ENCODE assay signal across 26 cellular contexts in the genomic region with DNA sequence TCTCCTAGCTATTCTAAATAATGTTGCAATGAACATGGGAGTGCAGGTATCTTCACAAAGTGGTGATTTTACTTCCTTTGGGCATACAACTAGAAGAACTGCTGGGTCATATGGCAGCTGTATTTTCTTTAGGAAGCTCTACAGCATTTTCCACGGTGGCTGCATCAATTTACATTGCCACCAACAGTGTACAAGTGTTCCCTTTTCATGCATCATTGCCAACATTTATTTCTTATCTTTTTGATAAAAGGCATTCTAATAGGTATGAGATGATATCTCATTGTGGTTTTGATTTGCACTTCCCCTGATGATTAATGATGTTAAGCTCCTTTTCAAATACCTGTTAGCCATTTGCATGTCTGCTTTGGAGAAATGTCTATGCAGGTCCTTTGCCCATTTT. TPM values are rescaled to one million over a fixed set of nuclear protein-coding genes. Genes with fewer than 3 reads are reported as not detected.
DNase-seq lines count a peak whose midpoint lies in the region; ATAC-seq, FAIRE-seq and TF ChIP-seq lines count a peak whose summit lies in the region.
"Had no signal": no experiment of that assay in that cellular context is flagged by ENCODE, and none has a peak within 500 bp of the region (broad histone marks: within the 10 kb centered on the region; RNA-seq: fewer than 3 reads in every experiment).

No MANE protein-coding gene starts in this region.

- TF ChIP-seq CTCF in D721Med (IDR thresholded peaks at IDR 0.05; ENCODE audit: insufficient read depth, missing control alignments) (no peak), HEK293 (tag by site-specific recombination; IDR thresholded peaks at IDR 0.05) (no peak), GM10266 (IDR thresholded peaks at IDR 0.05; ENCODE audit: control insufficient read depth, insufficient read depth, low read depth, missing control alignments) (no peak)

- FAIRE-seq in D721Med (lab: Jason Lieb, UNC) = peak; percentile 76
- FAIRE-seq: G401.6, GM12878, H1, HTR-8/SVneo had no signal

- no peak overlapping the region for H3K27ac ChIP-seq in HEK293 (ENCODE audit: extremely low read depth, low read depth, low read length)

- intact Hi-C loops in Right ventricle myocardium inferior (cut with DNase I) = no loop called here

- H3K4me1 ChIP-seq in HEK293 (ENCODE audit: control insufficient read depth, insufficient read depth, low read length) = peaks cover 12% of the 10 kb centered on the region
- H3K4me1 ChIP-seq: BE2C had no signal

- DNase-seq in D721Med (ENCODE audit: insufficient read length, low spot score) (no peak), NCI-H345 treated with DMSO at 0.1 percent for 48 hours (lab: John Stamatoyannopoulos, UW; ENCODE audit: unreplicated experiment) (peak; percentile 5), GM10266 (ENCODE audit: extremely low spot score) (no peak), Right ventricle myocardium inferior (ENCODE audit: missing footprints) (no peak), HK-2 (ENCODE audit: unreplicated experiment) (no peak)
- DNase-seq: ACHN; BE2C; CD8-positive, alpha-beta memory T cell; HCEC 1CT; IMR-90; KG1; MM.1S; NCI-H1048; NCI-H187; NCI-H2081 treated with DMSO at 0.1 percent for 48 hours; NCI-H446 treated with DMSO at 0.1 percent for 48 hours; NCI-H526; RPMI8226; SHP77; T1000 had no signal

- H3K9me3 ChIP-seq in HEK293 (ENCODE audit: control insufficient read depth, insufficient read depth, low read depth, low read length) = no peaks in the 10 kb centered on the region
- H3K9me3 ChIP-seq: BE2C had no signal

- POLR2A ChIA-PET in HEK293 (lab: Yijun Ruan, JAX) = no interaction called here

- H3K4me3 ChIP-seq in HEK293 (ENCODE audit: low read depth, low read length) = no peak overlapping the region
- H3K4me3 ChIP-seq: GM12878 had no signal

- CTCF ChIA-PET in HEK293 (lab: Yijun Ruan, JAX) = interaction anchor here (0.7 kb wide), 2 partner anchors 31 to 103 kb away, joined by 4 read pairs; no protein-coding TSS in a partner anchor

- peaks cover 12% of the 10 kb centered on the region in 2 experiments; a peak in 2 of 3 replicates for H3K36me3 ChIP-seq in HEK293 (ENCODE audit: control insufficient read depth in 2 of 2, insufficient read depth in 1 of 2, low read length in 2 of 2)
- H3K36me3 ChIP-seq: BE2C had no signal

- ATAC-seq in Right ventricle myocardium inferior (no peak), HG03469 (IDR thresholded peaks at IDR 0.05; ENCODE audit: unreplicated experiment) (no peak)
- ATAC-seq: GM12878 had no signal

TF ChIP-seq in HEK293, 187 proteins besides CTCF, POLR2A, EP300 and RAD21:
- no peak for TF ChIP-seq ZNF2 (tag by site-specific recombination; IDR thresholded peaks at IDR 0.05)
- no peak for TF ChIP-seq ZIC2 (tag by site-specific recombination; IDR thresholded peaks at IDR 0.05)
- TF ChIP-seq ZNF18 (tag by site-specific recombination; IDR thresholded peaks at IDR 0.05) = no peak
- TF ChIP-seq, protein P1, sequence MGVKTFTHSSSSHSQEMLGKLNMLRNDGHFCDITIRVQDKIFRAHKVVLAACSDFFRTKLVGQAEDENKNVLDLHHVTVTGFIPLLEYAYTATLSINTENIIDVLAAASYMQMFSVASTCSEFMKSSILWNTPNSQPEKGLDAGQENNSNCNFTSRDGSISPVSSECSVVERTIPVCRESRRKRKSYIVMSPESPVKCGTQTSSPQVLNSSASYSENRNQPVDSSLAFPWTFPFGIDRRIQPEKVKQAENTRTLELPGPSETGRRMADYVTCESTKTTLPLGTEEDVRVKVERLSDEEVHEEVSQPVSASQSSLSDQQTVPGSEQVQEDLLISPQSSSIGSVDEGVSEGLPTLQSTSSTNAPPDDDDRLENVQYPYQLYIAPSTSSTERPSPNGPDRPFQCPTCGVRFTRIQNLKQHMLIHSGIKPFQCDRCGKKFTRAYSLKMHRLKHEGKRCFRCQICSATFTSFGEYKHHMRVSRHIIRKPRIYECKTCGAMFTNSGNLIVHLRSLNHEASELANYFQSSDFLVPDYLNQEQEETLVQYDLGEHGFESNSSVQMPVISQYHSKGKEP (tag by site-specific recombination; IDR thresholded peaks at IDR 0.05) = peak; percentile 33; the same call in 1 of the 2 replicates
- 0 out of 2 replicates have a peak, but pooled peaks have one; percentile 27 for TF ChIP-seq GLIS1 (tag by site-specific recombination; IDR thresholded peaks at IDR 0.05)
- TF ChIP-seq KLF1 (tag by site-specific recombination; IDR thresholded peaks at IDR 0.05) = no peak
- TF ChIP-seq, protein P2, sequence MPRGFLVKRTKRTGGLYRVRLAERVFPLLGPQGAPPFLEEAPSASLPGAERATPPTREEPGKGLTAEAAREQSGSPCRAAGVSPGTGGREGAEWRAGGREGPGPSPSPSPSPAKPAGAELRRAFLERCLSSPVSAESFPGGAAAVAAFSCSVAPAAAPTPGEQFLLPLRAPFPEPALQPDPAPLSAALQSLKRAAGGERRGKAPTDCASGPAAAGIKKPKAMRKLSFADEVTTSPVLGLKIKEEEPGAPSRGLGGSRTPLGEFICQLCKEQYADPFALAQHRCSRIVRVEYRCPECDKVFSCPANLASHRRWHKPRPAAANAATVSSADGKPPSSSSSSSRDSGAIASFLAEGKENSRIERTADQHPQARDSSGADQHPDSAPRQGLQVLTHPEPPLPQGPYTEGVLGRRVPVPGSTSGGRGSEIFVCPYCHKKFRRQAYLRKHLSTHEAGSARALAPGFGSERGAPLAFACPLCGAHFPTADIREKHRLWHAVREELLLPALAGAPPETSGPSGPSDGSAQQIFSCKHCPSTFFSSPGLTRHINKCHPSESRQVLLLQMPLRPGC (tag by site-specific recombination; IDR thresholded peaks at IDR 0.05) = no peak
- peak; percentile 78 for TF ChIP-seq FEZF1 (tag by site-specific recombination; IDR thresholded peaks at IDR 0.05)
- no peak for TF ChIP-seq IKZF3 (tag by site-specific recombination; IDR thresholded peaks at IDR 0.05)
- TF ChIP-seq ZNF148 (tag by site-specific recombination; IDR thresholded peaks at IDR 0.05; ENCODE audit: borderline replicate concordance) = no peak
- no peak for TF ChIP-seq ZNF664 (tag by site-specific recombination; IDR thresholded peaks at IDR 0.05)
- TF ChIP-seq ZNF302 (tag by site-specific recombination; IDR thresholded peaks at IDR 0.05; ENCODE audit: low read depth) = no peak
- TF ChIP-seq ZNF707 (tag by site-specific recombination; IDR thresholded peaks at IDR 0.05) = no peak
- TF ChIP-seq, protein P3, sequence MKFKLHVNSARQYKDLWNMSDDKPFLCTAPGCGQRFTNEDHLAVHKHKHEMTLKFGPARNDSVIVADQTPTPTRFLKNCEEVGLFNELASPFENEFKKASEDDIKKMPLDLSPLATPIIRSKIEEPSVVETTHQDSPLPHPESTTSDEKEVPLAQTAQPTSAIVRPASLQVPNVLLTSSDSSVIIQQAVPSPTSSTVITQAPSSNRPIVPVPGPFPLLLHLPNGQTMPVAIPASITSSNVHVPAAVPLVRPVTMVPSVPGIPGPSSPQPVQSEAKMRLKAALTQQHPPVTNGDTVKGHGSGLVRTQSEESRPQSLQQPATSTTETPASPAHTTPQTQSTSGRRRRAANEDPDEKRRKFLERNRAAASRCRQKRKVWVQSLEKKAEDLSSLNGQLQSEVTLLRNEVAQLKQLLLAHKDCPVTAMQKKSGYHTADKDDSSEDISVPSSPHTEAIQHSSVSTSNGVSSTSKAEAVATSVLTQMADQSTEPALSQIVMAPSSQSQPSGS (tag by site-specific recombination; IDR thresholded peaks at IDR 0.05; ENCODE audit: low read depth) = no peak
- no peak for TF ChIP-seq ZNF521 (tag by site-specific recombination; IDR thresholded peaks at IDR 0.05)
- TF ChIP-seq OSR2 (tag by site-specific recombination; IDR thresholded peaks at IDR 0.05) = peak; percentile 64

RNA-seq across cellular contexts. Expression of gene NT5C2, which starts 52.6 kb away (rescaled TPM):
- total RNA-seq in Right ventricle myocardium inferior = 52.3 TPM
